Comparison of ENCODE assay signal across 14 cellular contexts in genomic region chr3:127233371-127233770, GRCh38. TPM values are rescaled to one million over a fixed set of nuclear protein-coding genes. Genes with fewer than 3 reads are reported as not detected.
DNase-seq lines count a peak whose midpoint lies in the region; ATAC-seq and TF ChIP-seq lines count a peak whose summit lies in the region.
"Had no signal": no experiment of that assay in that cellular context is flagged by ENCODE, and none has a peak within 500 bp of the region (broad histone marks: within the 10 kb centered on the region; RNA-seq: fewer than 3 reads in every experiment).

No MANE protein-coding gene starts in this region.

- DNase-seq in activated CD4-positive, alpha-beta T cell treated with anti-CD3 and anti-CD28 coated beads, Interleukin-2, amount 10 ng/mL, durations not matched to agents 7 days and 5 days = peak; percentile 12
- no peak for DNase-seq in activated CD4-positive, alpha-beta T cell treated with anti-CD3 and anti-CD28 coated beads for 48 hours
- DNase-seq in NAMALWA (ENCODE audit: low spot score) (peak; percentile 21), dermis microvascular lymphatic vessel endothelial cell (ENCODE audit: low read depth in 2 of 2) (peak; percentile 15 to 40), neural progenitor cell (ENCODE audit: low spot score) (peak; percentile 79), DMS153 treated with DMSO at 0.1 percent for 48 hours (lab: John Stamatoyannopoulos, UW; ENCODE audit: unreplicated experiment) (no peak), dedifferentiated amniotic fluid mesenchymal stem cell (ENCODE audit: extremely low spot score) (no peak)
- DNase-seq in effector memory CD8-positive, alpha-beta T cell = no peak
- DNase-seq: DMS53, NCI-H446 treated with DMSO at 0.1 percent for 48 hours, pancreas, upper lobe of left lung had no signal

- no peaks in the 10 kb centered on the region for H4K20me1 ChIP-seq in neural progenitor cell (ENCODE audit: low read depth)

- peaks cover 5% of the 10 kb centered on the region for H3K9me3 Mint-ChIP-seq in activated CD4-positive, alpha-beta T cell treated with anti-CD3 and anti-CD28 coated beads, Interleukin-2, amount 10 ng/mL, durations not matched to agents 7 days and 5 days
- peaks cover 9% of the 10 kb centered on the region for H3K9me3 Mint-ChIP-seq in neural progenitor cell
- H3K9me3 Mint-ChIP-seq in effector memory CD8-positive, alpha-beta T cell = peaks cover 0 to 4% of the 10 kb centered on the region in 2 donors

- ATAC-seq in effector memory CD8-positive, alpha-beta T cell (replicated peaks) = no peak

- no peaks in the 10 kb centered on the region for H3K4me1 ChIP-seq in neural progenitor cell
- H3K4me1 ChIP-seq: pancreas, upper lobe of left lung had no signal

- H3F3A ChIP-seq in neural progenitor cell (ENCODE audit: low read depth) = no peaks in the 10 kb centered on the region

- no peak overlapping the region for H3K9ac ChIP-seq in neural progenitor cell

- H3K27ac ChIP-seq in neural progenitor cell = no peak overlapping the region
- H3K27ac ChIP-seq: pancreas, upper lobe of left lung had no signal

- no peaks in the 10 kb centered on the region for H3K79me2 ChIP-seq in neural progenitor cell (ENCODE audit: low read depth)

- no peak overlapping the region for H3K4me2 ChIP-seq in neural progenitor cell

- H3K9me3 ChIP-seq in neural progenitor cell (ENCODE audit: low read depth) = no peaks in the 10 kb centered on the region
- H3K9me3 ChIP-seq: pancreas had no signal

- peaks cover 2% of the 10 kb centered on the region for H3K27me3 Mint-ChIP-seq in activated CD4-positive, alpha-beta T cell treated with anti-CD3 and anti-CD28 coated beads, Interleukin-2, amount 10 ng/mL, durations not matched to agents 7 days and 5 days
- H3K27me3 Mint-ChIP-seq in neural progenitor cell (ENCODE audit: insufficient read depth, low read depth) = peaks cover 19% of the 10 kb centered on the region
- peaks cover 11 to 33% of the 10 kb centered on the region in 2 donors for H3K27me3 Mint-ChIP-seq in effector memory CD8-positive, alpha-beta T cell

- no peaks in the 10 kb centered on the region for H3K36me3 Mint-ChIP-seq in activated CD4-positive, alpha-beta T cell treated with anti-CD3 and anti-CD28 coated beads, Interleukin-2, amount 10 ng/mL, durations not matched to agents 7 days and 5 days (ENCODE audit: low read depth)
- H3K36me3 Mint-ChIP-seq in neural progenitor cell = no peaks in the 10 kb centered on the region
- no peaks in the 10 kb centered on the region for H3K36me3 Mint-ChIP-seq in effector memory CD8-positive, alpha-beta T cell (ENCODE audit: insufficient read depth)
- H3K36me3 Mint-ChIP-seq: memory B cell had no signal

- POLR2A ChIA-PET in activated CD4-positive, alpha-beta T cell treated with anti-CD3 and anti-CD28 coated beads, Interleukin-2, amount 10 ng/mL, durations not matched to agents 7 days and 5 days (lab: Charles Lee) = no interaction called here

- no peak overlapping the region for H3K4me3 ChIP-seq in neural progenitor cell
- H3K4me3 ChIP-seq: pancreas, upper lobe of left lung had no signal

- H3K27me3 ChIP-seq in neural progenitor cell = no peaks in the 10 kb centered on the region
- H3K27me3 ChIP-seq: pancreas, upper lobe of left lung had no signal

- no peak overlapping the region for H3K27ac Mint-ChIP-seq in activated CD4-positive, alpha-beta T cell treated with anti-CD3 and anti-CD28 coated beads, Interleukin-2, amount 10 ng/mL, durations not matched to agents 7 days and 5 days
- no peak overlapping the region for H3K27ac Mint-ChIP-seq in neural progenitor cell
- no peak overlapping the region for H3K27ac Mint-ChIP-seq in effector memory CD8-positive, alpha-beta T cell
- H3K27ac Mint-ChIP-seq: memory B cell had no signal

- TF ChIP-seq CTCF in neural progenitor cell (IDR thresholded peaks at IDR 0.05) = no peak

- H3K4me3 Mint-ChIP-seq in activated CD4-positive, alpha-beta T cell treated with anti-CD3 and anti-CD28 coated beads, Interleukin-2, amount 10 ng/mL, durations not matched to agents 7 days and 5 days = no peak overlapping the region
- no peak overlapping the region for H3K4me3 Mint-ChIP-seq in neural progenitor cell
- H3K4me3 Mint-ChIP-seq in effector memory CD8-positive, alpha-beta T cell = no peak overlapping the region
- H3K4me3 Mint-ChIP-seq: memory B cell had no signal

- CTCF ChIA-PET in activated CD4-positive, alpha-beta T cell treated with anti-CD3 and anti-CD28 coated beads, Interleukin-2, amount 10 ng/mL, durations not matched to agents 7 days and 5 days (lab: Charles Lee) = no interaction called here

- H3K4me1 Mint-ChIP-seq in activated CD4-positive, alpha-beta T cell treated with anti-CD3 and anti-CD28 coated beads, Interleukin-2, amount 10 ng/mL, durations not matched to agents 7 days and 5 days = no peaks in the 10 kb centered on the region
- H3K4me1 Mint-ChIP-seq in neural progenitor cell = no peaks in the 10 kb centered on the region
- H3K4me1 Mint-ChIP-seq in effector memory CD8-positive, alpha-beta T cell (ENCODE audit: low read depth in 2 of 2) = no peaks in the 10 kb centered on the region
- H3K4me1 Mint-ChIP-seq: memory B cell had no signal

- no peaks in the 10 kb centered on the region for H3K36me3 ChIP-seq in neural progenitor cell
- H3K36me3 ChIP-seq: pancreas, upper lobe of left lung had no signal

- no peak overlapping the region for H2AFZ ChIP-seq in neural progenitor cell (replicated peaks)

RNA-seq across cellular contexts. Expression of gene PRR23E, which starts 40.4 kb away (rescaled TPM):
- not detected for total RNA-seq in activated CD4-positive, alpha-beta T cell treated with anti-CD3 and anti-CD28 coated beads, Interleukin-2, amount 10 ng/mL, durations not matched to agents 7 days and 5 days
- not detected in 2 replicates for total RNA-seq in dermis microvascular lymphatic vessel endothelial cell
- not detected in 2 replicates for total RNA-seq in neural progenitor cell (ENCODE audit: low replicate concordance)
- total RNA-seq: astrocyte, pancreas, upper lobe of left lung had no signal

RNA-seq across cellular contexts. Expression of gene PRR20G, which starts 54.5 kb away (rescaled TPM):
- total RNA-seq in activated CD4-positive, alpha-beta T cell treated with anti-CD3 and anti-CD28 coated beads, Interleukin-2, amount 10 ng/mL, durations not matched to agents 7 days and 5 days = not detected
- not detected in 2 replicates for total RNA-seq in dermis microvascular lymphatic vessel endothelial cell
- not detected in 2 replicates for total RNA-seq in neural progenitor cell (ENCODE audit: low replicate concordance)
- total RNA-seq: astrocyte, pancreas, upper lobe of left lung had no signal

Comparison
In these comparisons a context has a peak if more than half of its experiments do, and no peak if none do; other contexts are left out.
1. DNase-seq: peak in activated CD4-positive, alpha-beta T cell treated with anti-CD3 and anti-CD28 coated beads, Interleukin-2, amount 10 ng/mL, durations not matched to agents 7 days and 5 days (single experiment), NAMALWA (single experiment), dermis microvascular lymphatic vessel endothelial cell (2 of 2) and neural progenitor cell (single experiment); none in activated CD4-positive, alpha-beta T cell treated with anti-CD3 and anti-CD28 coated beads for 48 hours (single experiment), DMS153 treated with DMSO at 0.1 percent for 48 hours (single experiment), effector memory CD8-positive, alpha-beta T cell (0 of 3) and dedifferentiated amniotic fluid mesenchymal stem cell (single experiment).